Comparison of ENCODE assay signal across 2 cellular contexts in the genomic region with DNA sequence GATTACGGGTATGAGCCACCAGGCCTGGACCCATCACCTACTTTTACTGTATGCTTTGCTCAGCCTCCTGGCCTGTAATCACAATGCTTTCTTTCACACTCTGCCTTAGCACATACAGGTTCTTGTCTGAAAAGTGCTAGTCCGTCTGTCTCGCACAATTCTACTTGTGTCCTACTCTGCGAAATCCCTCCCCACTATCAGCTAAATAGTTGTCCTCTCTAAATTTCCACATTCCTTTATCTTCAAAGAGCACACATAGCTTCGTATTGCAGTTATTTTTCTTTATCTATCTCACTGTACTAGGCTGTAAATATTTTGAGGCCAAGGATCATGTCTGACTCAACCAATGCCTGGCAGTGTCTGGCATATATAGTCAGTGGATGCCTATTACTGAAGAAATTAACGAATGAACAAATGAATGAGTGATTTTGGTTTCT.
TF ChIP-seq lines count a peak whose summit lies in the region.

No MANE protein-coding gene starts in this region.

TF ChIP-seq in IMR-90, 13 proteins besides CTCF, POLR2A, EP300 and RAD21:
- TF ChIP-seq MAFK (IDR thresholded peaks at IDR 0.05; ENCODE audit: low read depth, low read length), result no peak
- TF ChIP-seq, protein P1, sequence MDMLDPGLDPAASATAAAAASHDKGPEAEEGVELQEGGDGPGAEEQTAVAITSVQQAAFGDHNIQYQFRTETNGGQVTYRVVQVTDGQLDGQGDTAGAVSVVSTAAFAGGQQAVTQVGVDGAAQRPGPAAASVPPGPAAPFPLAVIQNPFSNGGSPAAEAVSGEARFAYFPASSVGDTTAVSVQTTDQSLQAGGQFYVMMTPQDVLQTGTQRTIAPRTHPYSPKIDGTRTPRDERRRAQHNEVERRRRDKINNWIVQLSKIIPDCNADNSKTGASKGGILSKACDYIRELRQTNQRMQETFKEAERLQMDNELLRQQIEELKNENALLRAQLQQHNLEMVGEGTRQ (IDR thresholded peaks at IDR 0.05; ENCODE audit: low read depth, low read length), result no peak
- TF ChIP-seq MXI1 (IDR thresholded peaks at IDR 0.05; ENCODE audit: borderline replicate concordance, low read depth, low read length), result no peak
- TF ChIP-seq FOS (IDR thresholded peaks at IDR 0.05; ENCODE audit: low read depth, low read length), result 0 out of 2 replicates have a peak, but pooled peaks have one; percentile 13

TF ChIP-seq in WTC11, 78 proteins besides CTCF, POLR2A, EP300 and RAD21:
- TF ChIP-seq, protein P2, sequence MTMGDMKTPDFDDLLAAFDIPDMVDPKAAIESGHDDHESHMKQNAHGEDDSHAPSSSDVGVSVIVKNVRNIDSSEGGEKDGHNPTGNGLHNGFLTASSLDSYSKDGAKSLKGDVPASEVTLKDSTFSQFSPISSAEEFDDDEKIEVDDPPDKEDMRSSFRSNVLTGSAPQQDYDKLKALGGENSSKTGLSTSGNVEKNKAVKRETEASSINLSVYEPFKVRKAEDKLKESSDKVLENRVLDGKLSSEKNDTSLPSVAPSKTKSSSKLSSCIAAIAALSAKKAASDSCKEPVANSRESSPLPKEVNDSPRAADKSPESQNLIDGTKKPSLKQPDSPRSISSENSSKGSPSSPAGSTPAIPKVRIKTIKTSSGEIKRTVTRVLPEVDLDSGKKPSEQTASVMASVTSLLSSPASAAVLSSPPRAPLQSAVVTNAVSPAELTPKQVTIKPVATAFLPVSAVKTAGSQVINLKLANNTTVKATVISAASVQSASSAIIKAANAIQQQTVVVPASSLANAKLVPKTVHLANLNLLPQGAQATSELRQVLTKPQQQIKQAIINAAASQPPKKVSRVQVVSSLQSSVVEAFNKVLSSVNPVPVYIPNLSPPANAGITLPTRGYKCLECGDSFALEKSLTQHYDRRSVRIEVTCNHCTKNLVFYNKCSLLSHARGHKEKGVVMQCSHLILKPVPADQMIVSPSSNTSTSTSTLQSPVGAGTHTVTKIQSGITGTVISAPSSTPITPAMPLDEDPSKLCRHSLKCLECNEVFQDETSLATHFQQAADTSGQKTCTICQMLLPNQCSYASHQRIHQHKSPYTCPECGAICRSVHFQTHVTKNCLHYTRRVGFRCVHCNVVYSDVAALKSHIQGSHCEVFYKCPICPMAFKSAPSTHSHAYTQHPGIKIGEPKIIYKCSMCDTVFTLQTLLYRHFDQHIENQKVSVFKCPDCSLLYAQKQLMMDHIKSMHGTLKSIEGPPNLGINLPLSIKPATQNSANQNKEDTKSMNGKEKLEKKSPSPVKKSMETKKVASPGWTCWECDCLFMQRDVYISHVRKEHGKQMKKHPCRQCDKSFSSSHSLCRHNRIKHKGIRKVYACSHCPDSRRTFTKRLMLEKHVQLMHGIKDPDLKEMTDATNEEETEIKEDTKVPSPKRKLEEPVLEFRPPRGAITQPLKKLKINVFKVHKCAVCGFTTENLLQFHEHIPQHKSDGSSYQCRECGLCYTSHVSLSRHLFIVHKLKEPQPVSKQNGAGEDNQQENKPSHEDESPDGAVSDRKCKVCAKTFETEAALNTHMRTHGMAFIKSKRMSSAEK (CRISPR knock-in tag; IDR thresholded peaks at IDR 0.05; ENCODE audit: borderline replicate concordance), result no peak
- no peak for TF ChIP-seq EMX1 (CRISPR knock-in tag; IDR thresholded peaks at IDR 0.05)
- TF ChIP-seq GABPB1 (CRISPR knock-in tag; IDR thresholded peaks at IDR 0.05), result peak; percentile 73
